In genomic region chr14:89651805-89652204, GRCh38 we compare ENCODE assay signal across 2 cellular contexts.
TF ChIP-seq lines count a peak whose summit lies in the region.

No MANE protein-coding gene starts in this region.

TF ChIP-seq in SK-N-SH, 30 proteins besides CTCF, POLR2A, EP300 and RAD21 (continued from another document):
- no peak for TF ChIP-seq ZBTB33 (IDR thresholded peaks at IDR 0.05; ENCODE audit: borderline replicate concordance, low read depth)
- TF ChIP-seq NFIC (IDR thresholded peaks at IDR 0.05; ENCODE audit: borderline replicate concordance): no peak
- no peak for TF ChIP-seq EZH2phosphoT487 (IDR thresholded peaks at IDR 0.05; ENCODE audit: borderline replicate concordance, low read depth)
- no peak for TF ChIP-seq MEF2A (IDR thresholded peaks at IDR 0.05; ENCODE audit: borderline replicate concordance, low read depth)
- no peak for TF ChIP-seq PBX3 (IDR thresholded peaks at IDR 0.05)
- TF ChIP-seq TCF12 (IDR thresholded peaks at IDR 0.05): no peak
TF ChIP-seq in SK-N-SH: peak in this region for 0.

TF ChIP-seq in SK-N-SH treated with all-trans-retinoic acid at 6 μM for 48 hours, 23 proteins besides CTCF, POLR2A, EP300 and RAD21 (continued from another document):
- TF ChIP-seq POU6F1 (CRISPR knock-in tag; IDR thresholded peaks at IDR 0.05; ENCODE audit: borderline replicate concordance, low read depth) (no peak), TSHZ2 (CRISPR knock-in tag; IDR thresholded peaks at IDR 0.05) (no peak), ZC3H10 (CRISPR knock-in tag; IDR thresholded peaks at IDR 0.05) (no peak)
